ENCODE assay signal across 8 cellular contexts in the genomic region with DNA sequence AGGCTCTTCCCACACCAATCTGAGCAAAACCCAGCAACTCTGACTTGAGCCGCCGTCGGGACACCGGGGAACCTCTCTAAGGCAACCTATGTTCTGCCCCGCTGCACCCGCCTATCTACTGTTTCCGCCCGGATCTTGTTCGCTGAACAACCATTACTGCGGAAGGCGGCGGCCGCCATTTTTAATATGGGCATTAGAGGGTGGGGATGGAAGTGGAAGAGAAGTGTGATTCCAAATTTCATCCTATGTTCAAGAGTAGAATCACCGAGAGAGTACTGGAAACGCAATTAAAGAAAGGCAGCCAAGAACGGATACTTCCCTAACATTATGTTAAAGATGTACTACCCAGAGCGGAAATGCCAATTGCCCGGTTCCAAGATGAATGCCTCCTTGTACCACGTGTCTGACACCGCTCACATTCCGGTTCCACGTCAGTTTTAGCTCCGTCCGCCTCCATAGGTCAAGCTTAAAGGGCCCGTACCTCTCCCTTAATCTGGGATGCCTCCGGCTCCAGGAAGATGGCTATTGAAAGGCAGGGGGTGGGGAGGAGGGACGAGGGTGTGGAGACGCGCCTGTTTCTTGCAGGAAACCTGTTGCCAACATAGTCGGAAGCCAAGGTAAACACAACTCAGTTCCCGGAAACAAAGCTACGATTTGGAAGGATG. TPM values are rescaled to one million over a fixed set of nuclear protein-coding genes. Genes with fewer than 3 reads are reported as not detected.
DNase-seq lines count a peak whose midpoint lies in the region; ATAC-seq and TF ChIP-seq lines count a peak whose summit lies in the region.

A gene (minus strand): TSS at position 95 of the 665 bp plus-strand sequence. CDS start 198 bp downstream, outside the sequence.

- H3K36me3 ChIP-seq in GM23338 (ENCODE audit: insufficient read depth): peaks cover 9% of the 10 kb centered on the region
- peaks cover 9 to 14% (median 12%) of the 10 kb centered on the region in 3 experiments for H3K36me3 ChIP-seq in naive thymus-derived CD4-positive, alpha-beta T cell (ENCODE audit: control insufficient read depth in 2 of 3, insufficient read depth in 3 of 3, low read length in 3 of 3)

- no peaks in the 10 kb centered on the region for H3K27me3 ChIP-seq in GM23338 (ENCODE audit: insufficient read depth)
- H3K27me3 ChIP-seq in naive thymus-derived CD4-positive, alpha-beta T cell (ENCODE audit: control insufficient read depth in 2 of 2, insufficient read depth in 2 of 2, low read length in 2 of 2): no peaks in the 10 kb centered on the region

- peak within 1 kb of the TSS; percentile 99 for H3K27ac Mint-ChIP-seq in GM23338
- peak within 1 kb of the TSS; percentile 98 to 100 (median 99) for H3K27ac Mint-ChIP-seq in naive thymus-derived CD4-positive, alpha-beta T cell
- H3K27ac Mint-ChIP-seq in stimulated activated naive B cell treated with anti-CD40 and anti-IgM and Interleukin-4, amounts not matched to agents 10 μg/mL and 1 μg/mL and 100 μg/mL, for 72 hours: peak within 1 kb of the TSS; percentile 98

- H3K4me1 Mint-ChIP-seq in GM23338: peaks cover 27% of the 10 kb centered on the region
- peaks cover 24 to 64% (median 50%) of the 10 kb centered on the region in 7 donors for H3K4me1 Mint-ChIP-seq in naive thymus-derived CD4-positive, alpha-beta T cell
- H3K4me1 Mint-ChIP-seq in stimulated activated naive B cell treated with anti-CD40 and anti-IgM and Interleukin-4, amounts not matched to agents 10 μg/mL and 1 μg/mL and 100 μg/mL, for 72 hours: peaks cover 33 to 38% of the 10 kb centered on the region in 2 donors

- POLR2A ChIA-PET in RWPE1 (lab: Yijun Ruan, JAX; ENCODE audit: low non-redundant PET): interaction anchor here (0.6 to 1.0 kb wide), 3 partner anchors 16 to 68 kb away, joined by 3 to 12 read pairs (median 6); a partner anchor contains a TSS
- POLR2A ChIA-PET in naive thymus-derived CD4-positive, alpha-beta T cell (lab: Charles Lee): interaction anchor here (0.8 to 20.2 kb wide), 28 partner anchors 10 to 760 kb away, joined by 3 to 435 read pairs (median 4); a partner anchor contains a TSS

- H3K9me3 ChIP-seq in naive thymus-derived CD4-positive, alpha-beta T cell (ENCODE audit: control insufficient read depth in 2 of 3, low read length in 3 of 3): no peaks in the 10 kb centered on the region

- H3K36me3 Mint-ChIP-seq in GM23338 (ENCODE audit: low read depth): peaks cover 22% of the 10 kb centered on the region
- peaks cover 0 to 17% (median 10%) of the 10 kb centered on the region in 5 donors for H3K36me3 Mint-ChIP-seq in naive thymus-derived CD4-positive, alpha-beta T cell
- H3K36me3 Mint-ChIP-seq in stimulated activated naive B cell treated with anti-CD40 and anti-IgM and Interleukin-4, amounts not matched to agents 10 μg/mL and 1 μg/mL and 100 μg/mL, for 72 hours: peaks cover 9 to 18% of the 10 kb centered on the region in 2 donors

- CTCF ChIA-PET in RWPE1 (lab: Yijun Ruan, JAX): interaction anchor here (0.8 to 1.5 kb wide), 2 partner anchors 43 to 222 kb away, joined by 3 read pairs; no protein-coding TSS in a partner anchor
- CTCF ChIA-PET in naive thymus-derived CD4-positive, alpha-beta T cell (lab: Charles Lee): interaction anchor here (0.9 to 1.8 kb wide), 14 partner anchors 10 to 204 kb away, joined by 3 to 9 read pairs (median 4); a partner anchor contains a TSS

- H3K27me3 Mint-ChIP-seq in GM23338 (ENCODE audit: insufficient read depth, low read depth, poor library complexity): peaks cover 11% of the 10 kb centered on the region
- H3K27me3 Mint-ChIP-seq in naive thymus-derived CD4-positive, alpha-beta T cell: no peaks in the 10 kb centered on the region
- H3K27me3 Mint-ChIP-seq in stimulated activated naive B cell treated with anti-CD40 and anti-IgM and Interleukin-4, amounts not matched to agents 10 μg/mL and 1 μg/mL and 100 μg/mL, for 72 hours: no peaks in the 10 kb centered on the region

- H3K4me2 ChIP-seq in GM23338: peak within 1 kb of the TSS; percentile 100

- peak within 1 kb of the TSS; percentile 89 for H2AFZ ChIP-seq in GM23338

- TF ChIP-seq CTCF in GM23338 (conservative IDR thresholded peaks at IDR 0.05; ENCODE audit: low read depth in 2 of 2) (no peak), RWPE1 (conservative IDR thresholded peaks at IDR 0.05; ENCODE audit: low read depth) (no peak), fibroblast of mammary gland (conservative IDR thresholded peaks at IDR 0.05; ENCODE audit: control insufficient read depth, insufficient read depth, low read depth, low read length) (no peak)

- peaks cover 30% of the 10 kb centered on the region for H3F3A ChIP-seq in GM23338 (replicated peaks; ENCODE audit: low read depth)

- peaks cover 15% of the 10 kb centered on the region for H3K79me2 ChIP-seq in GM23338 (replicated peaks; ENCODE audit: insufficient read depth)

- H3K4me3 Mint-ChIP-seq in GM23338: peak within 1 kb of the TSS; percentile 80
- peak within 1 kb of the TSS; percentile 91 to 100 (median 96) for H3K4me3 Mint-ChIP-seq in naive thymus-derived CD4-positive, alpha-beta T cell
- H3K4me3 Mint-ChIP-seq in stimulated activated naive B cell treated with anti-CD40 and anti-IgM and Interleukin-4, amounts not matched to agents 10 μg/mL and 1 μg/mL and 100 μg/mL, for 72 hours: peak within 1 kb of the TSS; percentile 93 to 97

- H3K9me2 ChIP-seq in GM23338 (ENCODE audit: insufficient read depth): no peaks in the 10 kb centered on the region

- intact Hi-C loops in naive thymus-derived CD4-positive, alpha-beta T cell (cut with micrococcal nuclease): loop anchor here (1.0 to 5.0 kb wide), 17 partner anchors 8 to 1870 kb away; a partner anchor contains a TSS

- peaks cover 30% of the 10 kb centered on the region for H3K4me1 ChIP-seq in GM23338 (ENCODE audit: insufficient read depth)
- H3K4me1 ChIP-seq in naive thymus-derived CD4-positive, alpha-beta T cell (ENCODE audit: control insufficient read depth in 2 of 2, insufficient read depth in 2 of 2, low read length in 2 of 2): peaks cover 21 to 26% of the 10 kb centered on the region in 2 donors

- H3K4me3 ChIP-seq in GM23338: peak within 1 kb of the TSS; percentile 98
- H3K4me3 ChIP-seq in fibroblast of mammary gland (ENCODE audit: control insufficient read depth, low read depth, low read length): peak within 1 kb of the TSS; percentile 89
- H3K4me3 ChIP-seq in naive thymus-derived CD4-positive, alpha-beta T cell (ENCODE audit: low read length): peak within 1 kb of the TSS; percentile 79

- H3K9me3 Mint-ChIP-seq in GM23338: no peaks in the 10 kb centered on the region
- no peaks in the 10 kb centered on the region for H3K9me3 Mint-ChIP-seq in naive thymus-derived CD4-positive, alpha-beta T cell
- H3K9me3 Mint-ChIP-seq in stimulated activated naive B cell treated with anti-CD40 and anti-IgM and Interleukin-4, amounts not matched to agents 10 μg/mL and 1 μg/mL and 100 μg/mL, for 72 hours: no peaks in the 10 kb centered on the region

- peak; percentile 87 for ATAC-seq in GM23338
- peak; percentile 90 for ATAC-seq in naive thymus-derived CD4-positive, alpha-beta T cell
- ATAC-seq in stimulated activated naive B cell treated with anti-CD40 and anti-IgM and Interleukin-4, amounts not matched to agents 10 μg/mL and 1 μg/mL and 100 μg/mL, for 72 hours (replicated peaks): peak; percentile 89

- H3K27ac ChIP-seq in GM23338 (ENCODE audit: low read depth) (peak within 1 kb of the TSS; percentile 90), RWPE1 (peak within 1 kb of the TSS; percentile 97)
- H3K27ac ChIP-seq in naive thymus-derived CD4-positive, alpha-beta T cell (ENCODE audit: low read depth, low read length): peak within 1 kb of the TSS; percentile 95

- DNase-seq in DMS79 treated with DMSO at 0.1 percent for 48 hours (lab: John Stamatoyannopoulos, UW) (peak; percentile 99), GM23338 (ENCODE audit: low spot score) (peak; percentile 98), LHCN-M2 (ENCODE audit: low read depth) (peak; percentile 96), RWPE1 (ENCODE audit: low spot score) (peak; percentile 92), fibroblast of mammary gland (ENCODE audit: low read depth) (peak; percentile 97)
- peak; percentile 65 to 76 for DNase-seq in activated T-helper 1 cell treated with anti-CD3 and anti-CD28 coated beads, Interleukin-2, amount 50 U/mL, for 16 hours (ENCODE audit: low read depth in 1 of 2, low spot score in 1 of 2)
- DNase-seq in naive thymus-derived CD4-positive, alpha-beta T cell: peak; percentile 68 to 90 (median 86)
- DNase-seq in stimulated activated naive B cell treated with anti-CD40 and anti-IgM and Interleukin-4, amounts not matched to agents 10 μg/mL and 1 μg/mL and 100 μg/mL, for 72 hours: peak; percentile 77

- H4K20me1 ChIP-seq in GM23338 (replicated peaks; ENCODE audit: insufficient read depth): no peaks in the 10 kb centered on the region

TF ChIP-seq in GM23338, 12 proteins besides CTCF, POLR2A, EP300 and RAD21 (continues in another document):
- 0 out of 2 replicates have a peak, but pooled peaks have one; percentile 33 for TF ChIP-seq ZNF114 (CRISPR knock-in tag; IDR thresholded peaks at IDR 0.05)

RNA-seq across cellular contexts. Expression of the gene that starts here (rescaled TPM):
- 36.4 and 37.2 TPM in 2 replicates for total RNA-seq in GM23338 (2014; rRNA removed; shearing (Covaris generic))
- polyA plus RNA-seq in GM23338 (2016; fragmentation: Nextera tagmentation; extraction: Ambion mirVana): 48.3 and 52.6 TPM in 2 replicates
- 38.9 and 51.5 TPM in 2 replicates for total RNA-seq in LHCN-M2 (2014; rRNA removed)
- polyA plus RNA-seq in LHCN-M2 (2012): 30.5 TPM
- 10 to 100 TPM; 21.9 to 63.9 (median 37.9) TPM for total RNA-seq in naive thymus-derived CD4-positive, alpha-beta T cell
- 10 to 100 TPM; 25.0 to 32.6 TPM for polyA plus RNA-seq in naive thymus-derived CD4-positive, alpha-beta T cell

Comparison
In these comparisons a context has a peak if more than half of its experiments do, and no peak if none do; other contexts are left out.
1. Peak in every context shown above with its lines: DNase-seq, ATAC-seq, H3K4me3 ChIP-seq and H3K27ac ChIP-seq.